Comparison of ENCODE assay signal across 18 cellular contexts in the genomic region with DNA sequence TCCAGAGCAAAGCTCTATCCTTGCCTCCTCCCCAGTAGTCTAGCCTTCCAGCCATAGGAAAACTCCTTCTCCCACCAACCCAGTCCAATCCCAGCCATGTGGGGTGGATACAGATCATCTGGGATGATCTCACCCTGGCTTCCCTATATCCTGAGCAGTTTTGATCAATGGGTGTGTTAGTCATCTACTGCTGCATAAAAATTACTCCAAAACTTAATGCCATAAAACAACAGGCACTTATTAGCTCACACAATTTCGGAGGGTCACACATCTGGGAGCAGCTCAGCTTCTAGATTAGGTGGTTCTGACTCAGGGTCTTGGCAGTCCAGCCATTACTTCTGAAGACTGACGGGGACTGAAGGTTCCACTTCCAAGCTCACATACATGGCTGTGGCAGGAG.
DNase-seq lines count a peak whose midpoint lies in the region; ATAC-seq, FAIRE-seq and TF ChIP-seq lines count a peak whose summit lies in the region.
"Had no signal": no experiment of that assay in that cellular context is flagged by ENCODE, and none has a peak within 500 bp of the region (broad histone marks: within the 10 kb centered on the region; RNA-seq: fewer than 3 reads in every experiment).

No MANE protein-coding gene starts in this region.

- no peaks in the 10 kb centered on the region for H3K27me3 Mint-ChIP-seq in naive thymus-derived CD8-positive, alpha-beta T cell

- H3K9me3 ChIP-seq in RWPE2 (ENCODE audit: severe bottlenecking) (peaks cover 4% of the 10 kb centered on the region), spleen (peaks cover 0 to 11% (median 0%) of the 10 kb centered on the region in 8 donors)
- H3K9me3 ChIP-seq: thyroid gland had no signal

- H3K4me1 Mint-ChIP-seq in naive thymus-derived CD8-positive, alpha-beta T cell, result peaks cover 4 to 8% (median 6%) of the 10 kb centered on the region in 4 donors

- POLR2A ChIA-PET in naive thymus-derived CD8-positive, alpha-beta T cell (lab: Charles Lee), result no interaction called here

- no peaks in the 10 kb centered on the region for H3K27me3 ChIP-seq in RWPE2 (ENCODE audit: insufficient read depth, poor library complexity, severe bottlenecking)
- H3K27me3 ChIP-seq in spleen (replicated peaks in 1 of 7), result no peaks in the 10 kb centered on the region
- H3K27me3 ChIP-seq: thyroid gland had no signal

- TF ChIP-seq CTCF in RWPE2 (IDR thresholded peaks at IDR 0.05; ENCODE audit: poor library complexity, severe bottlenecking), result no peak
- TF ChIP-seq CTCF in fibroblast of the aortic adventitia (IDR thresholded peaks at IDR 0.05; ENCODE audit: insufficient read depth, low read length), result no peak
- TF ChIP-seq CTCF in spleen (IDR thresholded peaks at IDR 0.05 in 8 of 11, conservative IDR thresholded peaks at IDR 0.05 in 3 of 11), result no peak

- DNase-seq in H54 (ENCODE audit: insufficient read length, low spot score), result peak; percentile 64
- DNase-seq in RWPE2 (ENCODE audit: low spot score), result no peak
- DNase-seq in fibroblast of the aortic adventitia (ENCODE audit: low read depth), result peak; percentile 76
- no peak for DNase-seq in NCI-H526 (lab: John Stamatoyannopoulos, UW)
- DNase-seq in spleen, result no peak
- DNase-seq in naive thymus-derived CD8-positive, alpha-beta T cell, result no peak
- DNase-seq: activated naive CD8-positive, alpha-beta T cell treated with anti-CD3 and anti-CD28 coated beads, Interleukin-2, amount 10 ng/mL, durations not matched to agents 7 days and 5 days; cerebellar nuclear complex; hypothalamus; left ventricle myocardium superior; natural killer cell; NCI-H187 treated with DMSO at 0.1 percent for 48 hours; NCI-H524; retina; stimulated activated CD4-positive, alpha-beta T cell treated with anti-CD3 and anti-CD28 coated beads, Interleukin-2, amount 100 ng/mL, for 48 hours; thyroid gland had no signal

- FAIRE-seq in H54 (lab: Jason Lieb, UNC), result peak; percentile 98
- FAIRE-seq: H1 had no signal

- no peak overlapping the region for H3K4me3 ChIP-seq in RWPE2 (ENCODE audit: severe bottlenecking)
- no peak overlapping the region for H3K4me3 ChIP-seq in fibroblast of the aortic adventitia (ENCODE audit: low read depth, low read length)
- H3K4me3 ChIP-seq in spleen, result no peak overlapping the region
- H3K4me3 ChIP-seq: thyroid gland had no signal

- H3K27ac ChIP-seq in RWPE2 (ENCODE audit: poor library complexity, severe bottlenecking) (peak overlapping the region; percentile 100), spleen (no peak overlapping the region)
- H3K27ac ChIP-seq: thyroid gland had no signal

- peaks cover 0 to 4% (median 0%) of the 10 kb centered on the region in 3 donors for H3K36me3 Mint-ChIP-seq in naive thymus-derived CD8-positive, alpha-beta T cell
- H3K36me3 Mint-ChIP-seq: natural killer cell had no signal

- 71 to 91% (median 87%) methylated on average over 2 of the region's 2 CpGs for WGBS in spleen, 5 donors

- H3K9me3 Mint-ChIP-seq in naive thymus-derived CD8-positive, alpha-beta T cell, result peaks cover 0 to 11% (median 5%) of the 10 kb centered on the region in 9 donors
- H3K9me3 Mint-ChIP-seq: natural killer cell had no signal

- H3K36me3 ChIP-seq in RWPE2 (ENCODE audit: low read depth) (no peaks in the 10 kb centered on the region), spleen (no peaks in the 10 kb centered on the region)
- H3K36me3 ChIP-seq: thyroid gland had no signal

- TF ChIP-seq POLR2A in H54 (IDR thresholded peaks at IDR 0.05; ENCODE audit: low read depth, low read length), result no peak
- no peak for TF ChIP-seq POLR2A in spleen (IDR thresholded peaks at IDR 0.05)

- intact Hi-C loops in spleen (cut with DNase I; ENCODE audit: low total_unique reads), result no loop called here

- ATAC-seq in RWPE2 (ENCODE audit: low read depth) (peak; percentile 67), GM21529 (IDR thresholded peaks at IDR 0.05; ENCODE audit: unreplicated experiment) (no peak)
- ATAC-seq in naive thymus-derived CD8-positive, alpha-beta T cell, result no peak
- ATAC-seq: left ventricle myocardium superior, natural killer cell had no signal

- H3K4me1 ChIP-seq in RWPE2 (ENCODE audit: insufficient read depth, poor library complexity, severe bottlenecking) (peaks cover 55% of the 10 kb centered on the region), spleen (peaks cover 0 to 13% (median 3%) of the 10 kb centered on the region in 6 donors)

- peak overlapping the region in 1 of 10 donors; percentile 67 for H3K27ac Mint-ChIP-seq in naive thymus-derived CD8-positive, alpha-beta T cell
- H3K27ac Mint-ChIP-seq: activated naive CD8-positive, alpha-beta T cell treated with anti-CD3 and anti-CD28 coated beads, Interleukin-2, amount 10 ng/mL, durations not matched to agents 7 days and 5 days; natural killer cell had no signal

- peak overlapping the region in 1 of 10 donors; percentile 22 for H3K4me3 Mint-ChIP-seq in naive thymus-derived CD8-positive, alpha-beta T cell
- H3K4me3 Mint-ChIP-seq: activated naive CD8-positive, alpha-beta T cell treated with anti-CD3 and anti-CD28 coated beads, Interleukin-2, amount 10 ng/mL, durations not matched to agents 7 days and 5 days; natural killer cell had no signal

Comparison
In these comparisons a context has a peak if more than half of its experiments do, and no peak if none do; other contexts are left out.
1. DNase-seq: peak in H54 (single experiment) and fibroblast of the aortic adventitia (single experiment); none in RWPE2 (single experiment), NCI-H526 (0 of 2), spleen (single experiment) and naive thymus-derived CD8-positive, alpha-beta T cell (0 of 10).